Comparison of ENCODE assay signal across 1 cellular context in the genomic region with DNA sequence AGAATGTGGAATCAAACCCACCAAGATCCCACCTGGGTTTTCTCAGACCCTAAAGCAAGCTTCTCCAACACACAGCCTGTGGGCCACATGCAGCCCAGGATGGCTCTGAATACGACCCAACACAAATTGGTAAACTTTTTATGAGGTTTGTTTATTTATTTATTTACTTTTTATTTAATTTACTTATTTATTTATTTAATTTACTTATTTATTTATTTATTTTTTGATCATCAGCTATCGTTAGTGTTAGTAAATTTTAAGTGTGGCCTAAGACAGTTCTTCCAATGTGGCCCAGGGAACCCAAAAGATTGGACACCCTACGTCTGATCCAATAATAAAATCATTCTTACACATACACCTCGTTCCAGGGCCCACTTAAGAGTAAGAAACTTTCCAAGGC.
TF ChIP-seq lines count a peak whose summit lies in the region.

No MANE protein-coding gene starts in this region.

TF ChIP-seq in GM23338, 12 proteins besides CTCF, POLR2A, EP300 and RAD21 (continued from another document):
- TF ChIP-seq, protein P1, sequence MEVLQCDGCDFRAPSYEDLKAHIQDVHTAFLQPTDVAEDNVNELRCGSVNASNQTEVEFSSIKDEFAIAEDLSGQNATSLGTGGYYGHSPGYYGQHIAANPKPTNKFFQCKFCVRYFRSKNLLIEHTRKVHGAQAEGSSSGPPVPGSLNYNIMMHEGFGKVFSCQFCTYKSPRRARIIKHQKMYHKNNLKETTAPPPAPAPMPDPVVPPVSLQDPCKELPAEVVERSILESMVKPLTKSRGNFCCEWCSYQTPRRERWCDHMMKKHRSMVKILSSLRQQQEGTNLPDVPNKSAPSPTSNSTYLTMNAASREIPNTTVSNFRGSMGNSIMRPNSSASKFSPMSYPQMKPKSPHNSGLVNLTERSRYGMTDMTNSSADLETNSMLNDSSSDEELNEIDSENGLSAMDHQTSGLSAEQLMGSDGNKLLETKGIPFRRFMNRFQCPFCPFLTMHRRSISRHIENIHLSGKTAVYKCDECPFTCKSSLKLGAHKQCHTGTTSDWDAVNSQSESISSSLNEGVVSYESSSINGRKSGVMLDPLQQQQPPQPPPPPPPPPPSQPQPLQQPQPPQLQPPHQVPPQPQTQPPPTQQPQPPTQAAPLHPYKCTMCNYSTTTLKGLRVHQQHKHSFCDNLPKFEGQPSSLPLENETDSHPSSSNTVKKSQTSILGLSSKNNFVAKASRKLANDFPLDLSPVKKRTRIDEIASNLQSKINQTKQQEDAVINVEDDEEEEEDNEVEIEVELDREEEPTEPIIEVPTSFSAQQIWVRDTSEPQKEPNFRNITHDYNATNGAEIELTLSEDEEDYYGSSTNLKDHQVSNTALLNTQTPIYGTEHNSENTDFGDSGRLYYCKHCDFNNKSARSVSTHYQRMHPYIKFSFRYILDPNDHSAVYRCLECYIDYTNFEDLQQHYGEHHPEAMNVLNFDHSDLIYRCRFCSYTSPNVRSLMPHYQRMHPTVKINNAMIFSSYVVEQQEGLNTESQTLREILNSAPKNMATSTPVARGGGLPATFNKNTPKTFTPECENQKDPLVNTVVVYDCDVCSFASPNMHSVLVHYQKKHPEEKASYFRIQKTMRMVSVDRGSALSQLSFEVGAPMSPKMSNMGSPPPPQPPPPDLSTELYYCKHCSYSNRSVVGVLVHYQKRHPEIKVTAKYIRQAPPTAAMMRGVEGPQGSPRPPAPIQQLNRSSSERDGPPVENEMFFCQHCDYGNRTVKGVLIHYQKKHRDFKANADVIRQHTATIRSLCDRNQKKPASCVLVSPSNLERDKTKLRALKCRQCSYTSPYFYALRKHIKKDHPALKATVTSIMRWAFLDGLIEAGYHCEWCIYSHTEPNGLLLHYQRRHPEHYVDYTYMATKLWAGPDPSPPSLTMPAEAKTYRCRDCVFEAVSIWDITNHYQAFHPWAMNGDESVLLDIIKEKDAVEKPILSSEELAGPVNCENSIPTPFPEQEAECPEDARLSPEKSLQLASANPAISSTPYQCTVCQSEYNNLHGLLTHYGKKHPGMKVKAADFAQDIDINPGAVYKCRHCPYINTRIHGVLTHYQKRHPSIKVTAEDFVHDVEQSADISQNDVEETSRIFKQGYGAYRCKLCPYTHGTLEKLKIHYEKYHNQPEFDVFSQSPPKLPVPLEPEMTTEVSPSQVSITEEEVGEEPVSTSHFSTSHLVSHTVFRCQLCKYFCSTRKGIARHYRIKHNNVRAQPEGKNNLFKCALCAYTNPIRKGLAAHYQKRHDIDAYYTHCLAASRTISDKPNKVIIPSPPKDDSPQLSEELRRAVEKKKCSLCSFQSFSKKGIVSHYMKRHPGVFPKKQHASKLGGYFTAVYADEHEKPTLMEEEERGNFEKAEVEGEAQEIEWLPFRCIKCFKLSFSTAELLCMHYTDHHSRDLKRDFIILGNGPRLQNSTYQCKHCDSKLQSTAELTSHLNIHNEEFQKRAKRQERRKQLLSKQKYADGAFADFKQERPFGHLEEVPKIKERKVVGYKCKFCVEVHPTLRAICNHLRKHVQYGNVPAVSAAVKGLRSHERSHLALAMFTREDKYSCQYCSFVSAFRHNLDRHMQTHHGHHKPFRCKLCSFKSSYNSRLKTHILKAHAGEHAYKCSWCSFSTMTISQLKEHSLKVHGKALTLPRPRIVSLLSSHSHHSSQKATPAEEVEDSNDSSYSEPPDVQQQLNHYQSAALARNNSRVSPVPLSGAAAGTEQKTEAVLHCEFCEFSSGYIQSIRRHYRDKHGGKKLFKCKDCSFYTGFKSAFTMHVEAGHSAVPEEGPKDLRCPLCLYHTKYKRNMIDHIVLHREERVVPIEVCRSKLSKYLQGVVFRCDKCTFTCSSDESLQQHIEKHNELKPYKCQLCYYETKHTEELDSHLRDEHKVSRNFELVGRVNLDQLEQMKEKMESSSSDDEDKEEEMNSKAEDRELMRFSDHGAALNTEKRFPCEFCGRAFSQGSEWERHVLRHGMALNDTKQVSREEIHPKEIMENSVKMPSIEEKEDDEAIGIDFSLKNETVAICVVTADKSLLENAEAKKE (CRISPR knock-in tag; IDR thresholded peaks at IDR 0.05), result no peak
- TF ChIP-seq JUNB (IDR thresholded peaks at IDR 0.05; ENCODE audit: unreplicated experiment) (no peak), STAT1 (IDR thresholded peaks at IDR 0.05; ENCODE audit: unreplicated experiment) (no peak), EZH2phosphoT487 (IDR thresholded peaks at IDR 0.05; ENCODE audit: unreplicated experiment) (no peak), EZH2 (IDR thresholded peaks at IDR 0.05; ENCODE audit: low read depth, unreplicated experiment) (no peak), ZNF114 (CRISPR knock-in tag; IDR thresholded peaks at IDR 0.05) (no peak), NANOG (IDR thresholded peaks at IDR 0.05; ENCODE audit: borderline replicate concordance) (no peak), REST (IDR thresholded peaks at IDR 0.05; ENCODE audit: unreplicated experiment) (no peak), POLR2AphosphoS5 (IDR thresholded peaks at IDR 0.05; ENCODE audit: low read depth) (no peak)
- TF ChIP-seq, protein P2, sequence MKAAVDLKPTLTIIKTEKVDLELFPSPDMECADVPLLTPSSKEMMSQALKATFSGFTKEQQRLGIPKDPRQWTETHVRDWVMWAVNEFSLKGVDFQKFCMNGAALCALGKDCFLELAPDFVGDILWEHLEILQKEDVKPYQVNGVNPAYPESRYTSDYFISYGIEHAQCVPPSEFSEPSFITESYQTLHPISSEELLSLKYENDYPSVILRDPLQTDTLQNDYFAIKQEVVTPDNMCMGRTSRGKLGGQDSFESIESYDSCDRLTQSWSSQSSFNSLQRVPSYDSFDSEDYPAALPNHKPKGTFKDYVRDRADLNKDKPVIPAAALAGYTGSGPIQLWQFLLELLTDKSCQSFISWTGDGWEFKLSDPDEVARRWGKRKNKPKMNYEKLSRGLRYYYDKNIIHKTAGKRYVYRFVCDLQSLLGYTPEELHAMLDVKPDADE (IDR thresholded peaks at IDR 0.05), result no peak
TF ChIP-seq in GM23338: peak in this region for 0.
